In genomic region chr9:129239946-129240490, GRCh38 we compare ENCODE assay signal across 19 cellular contexts.
"Had no signal": no experiment of that assay in that cellular context is flagged by ENCODE, and none has a peak within 500 bp of the region (broad histone marks: within the 10 kb centered on the region; RNA-seq: fewer than 3 reads in every experiment).

No MANE protein-coding gene starts in this region.

- H3K27ac Mint-ChIP-seq: activated CD8-positive, alpha-beta memory T cell treated with anti-CD3 and anti-CD28 coated beads, Interleukin-2, amount 10 ng/mL, durations not matched to agents 7 days and 5 days; activated T-helper 17 cell treated with anti-CD3 and anti-CD28 coated beads, Interleukin-2, amount 50 U/mL, for 72 hours; nephron; stimulated activated effector memory CD8-positive, alpha-beta T cell treated with anti-CD3 and anti-CD28 coated beads, Interleukin-12 subunit alpha, Interleukin-12 subunit beta, amount 100 ng/mL, for 72 hours; type B pancreatic cell; WTC11 had no signal

- H3K4me3 Mint-ChIP-seq: activated CD4-positive, alpha-beta T cell treated with anti-CD3 and anti-CD28 coated beads for 36 hours; activated CD8-positive, alpha-beta memory T cell treated with anti-CD3 and anti-CD28 coated beads, Interleukin-2, amount 10 ng/mL, durations not matched to agents 7 days and 5 days; activated T-helper 17 cell treated with anti-CD3 and anti-CD28 coated beads, Interleukin-2, amount 50 U/mL, for 72 hours; nephron; stimulated activated effector memory CD8-positive, alpha-beta T cell treated with anti-CD3 and anti-CD28 coated beads, Interleukin-12 subunit alpha, Interleukin-12 subunit beta, amount 100 ng/mL, for 72 hours; T-cell; type B pancreatic cell; WTC11 had no signal

- DNase-seq: activated CD4-positive, alpha-beta T cell treated with anti-CD3 and anti-CD28 coated beads, Interleukin-2, amount 50 U/mL, for 48 hours; activated CD8-positive, alpha-beta memory T cell treated with anti-CD3 and anti-CD28 coated beads, Interleukin-2, amount 10 ng/mL, durations not matched to agents 7 days and 5 days; activated naive CD4-positive, alpha-beta T cell treated with Interleukin-2 at 50 U/mL for 16 hours; dermis blood vessel endothelial cell; effector memory CD4-positive, alpha-beta T cell; esophagus squamous epithelium; midbrain; nucleus accumbens; stimulated activated CD4-positive, alpha-beta T cell treated with anti-CD3 and anti-CD28 coated beads, Interleukin-4, amount 100 ng/mL, for 1 hour; T-cell; testis had no signal

- H3K36me3 Mint-ChIP-seq: activated CD8-positive, alpha-beta memory T cell treated with anti-CD3 and anti-CD28 coated beads, Interleukin-2, amount 10 ng/mL, durations not matched to agents 7 days and 5 days; stimulated activated effector memory CD8-positive, alpha-beta T cell treated with anti-CD3 and anti-CD28 coated beads, Interleukin-12 subunit alpha, Interleukin-12 subunit beta, amount 100 ng/mL, for 72 hours; T-cell; type B pancreatic cell; WTC11 had no signal

- H3K9me3 Mint-ChIP-seq: activated T-helper 17 cell treated with anti-CD3 and anti-CD28 coated beads, Interleukin-2, amount 50 U/mL, for 72 hours; nephron; stimulated activated effector memory CD8-positive, alpha-beta T cell treated with anti-CD3 and anti-CD28 coated beads, Interleukin-12 subunit alpha, Interleukin-12 subunit beta, amount 100 ng/mL, for 72 hours; T-cell; type B pancreatic cell; WTC11 had no signal

- H3K27me3 Mint-ChIP-seq: activated CD4-positive, alpha-beta T cell treated with anti-CD3 and anti-CD28 coated beads for 36 hours; activated CD8-positive, alpha-beta memory T cell treated with anti-CD3 and anti-CD28 coated beads, Interleukin-2, amount 10 ng/mL, durations not matched to agents 7 days and 5 days; activated T-helper 17 cell treated with anti-CD3 and anti-CD28 coated beads, Interleukin-2, amount 50 U/mL, for 72 hours; T-cell; type B pancreatic cell had no signal

- ATAC-seq: activated CD4-positive, alpha-beta T cell treated with anti-CD3 and anti-CD28 coated beads for 36 hours; activated CD8-positive, alpha-beta memory T cell treated with anti-CD3 and anti-CD28 coated beads, Interleukin-2, amount 10 ng/mL, durations not matched to agents 7 days and 5 days; activated T-helper 17 cell treated with anti-CD3 and anti-CD28 coated beads, Interleukin-2, amount 50 U/mL, for 72 hours; left colon; SK-N-SH treated with all-trans-retinoic acid at 6 μM for 48 hours; stimulated activated effector memory CD8-positive, alpha-beta T cell treated with anti-CD3 and anti-CD28 coated beads, Interleukin-12 subunit alpha, Interleukin-12 subunit beta, amount 100 ng/mL, for 72 hours; T-cell; WTC11 had no signal
